Comparison of ENCODE assay signal across 18 cellular contexts in the genomic region with DNA sequence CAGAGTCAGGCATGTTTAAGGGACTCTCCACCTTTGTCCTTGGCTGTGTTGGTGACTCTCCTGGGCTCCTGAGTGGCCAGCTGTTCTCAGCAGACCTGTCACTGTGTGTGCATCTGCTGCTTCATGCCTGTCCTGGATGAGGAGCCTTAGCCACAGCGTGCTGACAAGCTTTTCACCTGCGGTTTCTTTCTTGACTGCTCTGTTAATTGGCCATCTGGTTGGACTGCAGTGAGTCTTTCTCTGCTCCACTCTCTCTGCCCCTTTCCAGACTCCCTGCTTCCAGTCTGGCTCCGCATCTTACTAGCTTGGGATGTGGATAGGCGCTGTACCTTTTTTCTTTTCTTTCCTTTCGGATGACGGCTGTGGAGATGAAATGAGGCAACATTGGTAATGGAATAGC. TPM values are rescaled to one million over a fixed set of nuclear protein-coding genes. Genes with fewer than 3 reads are reported as not detected.
DNase-seq lines count a peak whose midpoint lies in the region; ATAC-seq and TF ChIP-seq lines count a peak whose summit lies in the region.
"Had no signal": no experiment of that assay in that cellular context is flagged by ENCODE, and none has a peak within 500 bp of the region (broad histone marks: within the 10 kb centered on the region; RNA-seq: fewer than 3 reads in every experiment).

No MANE protein-coding gene starts in this region.

- H3K27ac Mint-ChIP-seq in CD4-positive, CD25-positive, alpha-beta regulatory T cell, result peak overlapping the region in 2 of 3 donors; percentile 14 to 96
- peak overlapping the region in 3 of 5 experiments; percentile 18 to 32 (median 25) for H3K27ac Mint-ChIP-seq in brain

- H3K27me3 Mint-ChIP-seq in CD4-positive, CD25-positive, alpha-beta regulatory T cell, result no peaks in the 10 kb centered on the region
- H3K27me3 Mint-ChIP-seq in brain, result no peaks in the 10 kb centered on the region
- H3K27me3 Mint-ChIP-seq: IgD-negative memory B cell had no signal

- H3K9me3 Mint-ChIP-seq in CD4-positive, CD25-positive, alpha-beta regulatory T cell, result no peaks in the 10 kb centered on the region
- no peaks in the 10 kb centered on the region for H3K9me3 Mint-ChIP-seq in brain
- H3K9me3 Mint-ChIP-seq: IgD-negative memory B cell had no signal

- no peak for ATAC-seq in CD4-positive, CD25-positive, alpha-beta regulatory T cell (ENCODE audit: low read depth in 2 of 2)
- ATAC-seq: HCT116, Right ventricle myocardium inferior had no signal

- H3K27ac ChIP-seq in CD4-positive, CD25-positive, alpha-beta regulatory T cell (ENCODE audit: insufficient read depth, low read length, poor library complexity, severe bottlenecking), result no peak overlapping the region
- H3K27ac ChIP-seq in mesenchymal stem cell (ENCODE audit: low read length, poor library complexity, severe bottlenecking), result peak overlapping the region; percentile 37
- H3K27ac ChIP-seq: C4-2B, SJSA1 had no signal

- H3K4me3 ChIP-seq in CD4-positive, CD25-positive, alpha-beta regulatory T cell (ENCODE audit: low read depth, low read length), result no peak overlapping the region
- no peak overlapping the region for H3K4me3 ChIP-seq in mesenchymal stem cell (ENCODE audit: insufficient read depth in 1 of 2, low read depth in 1 of 2, low read length in 2 of 2)
- H3K4me3 ChIP-seq: SJSA1 had no signal

- no peak overlapping the region for H3K23ac ChIP-seq in mesenchymal stem cell (ENCODE audit: low read length in 2 of 2)

- H3K4me1 Mint-ChIP-seq in CD4-positive, CD25-positive, alpha-beta regulatory T cell, result peaks cover 10 to 16% (median 14%) of the 10 kb centered on the region in 4 donors
- H3K4me1 Mint-ChIP-seq in brain, result peaks cover 22% of the 10 kb centered on the region

- no peak overlapping the region for H3K9ac ChIP-seq in mesenchymal stem cell (ENCODE audit: low read length)

- no peak overlapping the region for H4K91ac ChIP-seq in mesenchymal stem cell (ENCODE audit: low read length)

- H3K4me1 ChIP-seq in CD4-positive, CD25-positive, alpha-beta regulatory T cell (ENCODE audit: control insufficient read depth, insufficient read depth, low read length, poor library complexity, severe bottlenecking), result no peaks in the 10 kb centered on the region
- H3K4me1 ChIP-seq in mesenchymal stem cell (ENCODE audit: control insufficient read depth, insufficient read depth, low read depth, low read length), result peaks cover 9% of the 10 kb centered on the region
- H3K4me1 ChIP-seq: SJSA1 had no signal

- H3K18ac ChIP-seq in mesenchymal stem cell (ENCODE audit: low read depth in 1 of 2, low read length in 2 of 2), result no peak overlapping the region

- H3K79me1 ChIP-seq in mesenchymal stem cell (replicated peaks; ENCODE audit: low read length, poor library complexity, severe bottlenecking), result peaks cover 25% of the 10 kb centered on the region

- no peak for TF ChIP-seq CTCF in brain (conservative IDR thresholded peaks at IDR 0.05)

- no peaks in the 10 kb centered on the region for H3K27me3 ChIP-seq in CD4-positive, CD25-positive, alpha-beta regulatory T cell (ENCODE audit: control insufficient read depth, insufficient read depth, low read length)
- no peaks in the 10 kb centered on the region for H3K27me3 ChIP-seq in mesenchymal stem cell (ENCODE audit: control insufficient read depth in 1 of 2, insufficient read depth in 1 of 2, low read length in 2 of 2)
- H3K27me3 ChIP-seq: SJSA1 had no signal

- H2BK12ac ChIP-seq in mesenchymal stem cell (ENCODE audit: low read length in 2 of 2), result no peak overlapping the region

- peak overlapping the region; percentile 21 for H4K8ac ChIP-seq in mesenchymal stem cell (ENCODE audit: low read length)

- in situ Hi-C loops in G401 (cut with HindIII; ENCODE audit: low sequenced_read_pairs), result no loop called here

- no peak for DNase-seq in CD4-positive, CD25-positive, alpha-beta regulatory T cell
- peak; percentile 89 for DNase-seq in G401 (ENCODE audit: low spot score)
- DNase-seq in mesenchymal stem cell, result no peak
- no peak for DNase-seq in NCI-H526 treated with DMSO at 0.1 percent for 48 hours (lab: John Stamatoyannopoulos, UW)
- no peak for DNase-seq in activated CD4-positive, CD25-positive, alpha-beta regulatory T cell treated with anti-CD3 and anti-CD28 coated beads, Interleukin-2, amount 50 U/mL, for 72 hours
- DNase-seq in HuH-7 (ENCODE audit: low spot score), result no peak
- DNase-seq: DMS79, MV-4-11, NCI-H1105 treated with DMSO at 0.1 percent for 48 hours, NCI-H1694, NCI-H2081 treated with DMSO at 0.1 percent for 48 hours, T-helper 1 cell had no signal

- no peak overlapping the region for H3K4ac ChIP-seq in mesenchymal stem cell (ENCODE audit: low read depth in 1 of 2, low read length in 2 of 2)

- H3K4me2 ChIP-seq in mesenchymal stem cell (ENCODE audit: low read length, poor library complexity, severe bottlenecking), result no peak overlapping the region

- H2AK5ac ChIP-seq in mesenchymal stem cell (ENCODE audit: low read length, severe bottlenecking), result peak overlapping the region; percentile 73

- no peak overlapping the region for H3K4me3 Mint-ChIP-seq in CD4-positive, CD25-positive, alpha-beta regulatory T cell
- H3K4me3 Mint-ChIP-seq in brain, result no peak overlapping the region
- H3K4me3 Mint-ChIP-seq: IgD-negative memory B cell had no signal

- H2AFZ ChIP-seq in mesenchymal stem cell (ENCODE audit: low read depth, low read length), result no peak overlapping the region

- peak overlapping the region; percentile 11 for H2BK120ac ChIP-seq in mesenchymal stem cell (ENCODE audit: low read depth, low read length)

- H3K36me3 ChIP-seq in CD4-positive, CD25-positive, alpha-beta regulatory T cell (ENCODE audit: control insufficient read depth, insufficient read depth, low read length), result peaks cover 3% of the 10 kb centered on the region
- peaks cover 2 to 11% of the 10 kb centered on the region in 2 experiments for H3K36me3 ChIP-seq in mesenchymal stem cell (ENCODE audit: control insufficient read depth in 1 of 2, insufficient read depth in 2 of 2, low read depth in 1 of 2, low read length in 2 of 2)
- H3K36me3 ChIP-seq: SJSA1 had no signal

- H3K14ac ChIP-seq in mesenchymal stem cell (ENCODE audit: low read length in 2 of 2), result no peak overlapping the region

- no peak overlapping the region for H2BK15ac ChIP-seq in mesenchymal stem cell (ENCODE audit: low read depth, poor library complexity, severe bottlenecking)

- 97% methylated on average over 6 of the region's 6 CpGs for WGBS in mesenchymal stem cell

- peaks cover 4% of the 10 kb centered on the region for H3K36me3 Mint-ChIP-seq in CD4-positive, CD25-positive, alpha-beta regulatory T cell
- peaks cover 7% of the 10 kb centered on the region for H3K36me3 Mint-ChIP-seq in brain
- H3K36me3 Mint-ChIP-seq: IgD-negative memory B cell had no signal

- H2BK5ac ChIP-seq in mesenchymal stem cell (ENCODE audit: low read depth, low read length, poor library complexity, severe bottlenecking), result no peak overlapping the region

- no peaks in the 10 kb centered on the region for H3K9me3 ChIP-seq in CD4-positive, CD25-positive, alpha-beta regulatory T cell (ENCODE audit: control insufficient read depth in 2 of 2, low read length in 2 of 2)
- H3K9me3 ChIP-seq in mesenchymal stem cell (ENCODE audit: control insufficient read depth, low read length), result no peaks in the 10 kb centered on the region
- H3K9me3 ChIP-seq: SJSA1 had no signal

RNA-seq across cellular contexts. Expression of a gene that starts 38.8 kb away (rescaled TPM):
- total RNA-seq in CD4-positive, CD25-positive, alpha-beta regulatory T cell, result 150 TPM
- polyA plus RNA-seq in CD4-positive, CD25-positive, alpha-beta regulatory T cell, result 100 to 1,000 TPM; 184 to 239 (median 211) TPM
- 179 and 188 TPM in 2 replicates for total RNA-seq in G401 (2014; rRNA removed; shearing (Covaris generic))
- polyA plus RNA-seq in brain (ENCODE audit: insufficient read depth, low read depth, low replicate concordance), result 123 TPM
- 215 TPM for polyA plus RNA-seq in mesenchymal stem cell (2013, experiment 1 of 2)
- 218 TPM for polyA plus RNA-seq in mesenchymal stem cell (2013, experiment 2 of 2)

RNA-seq across cellular contexts. Expression of a gene that starts 40.2 kb away (rescaled TPM):
- 6.5 TPM for total RNA-seq in CD4-positive, CD25-positive, alpha-beta regulatory T cell
- 1 to 10 TPM; 3.7 to 5.0 (median 4.8) TPM for polyA plus RNA-seq in CD4-positive, CD25-positive, alpha-beta regulatory T cell
- total RNA-seq in G401 (2014; rRNA removed; shearing (Covaris generic)), result 10.2 and 13.1 TPM in 2 replicates
- 12.1 TPM for polyA plus RNA-seq in brain (ENCODE audit: insufficient read depth, low read depth, low replicate concordance)
- polyA plus RNA-seq in mesenchymal stem cell (2013, experiment 1 of 2), result 5.6 TPM
- 5.7 TPM for polyA plus RNA-seq in mesenchymal stem cell (2013, experiment 2 of 2)
